In the genomic region with DNA sequence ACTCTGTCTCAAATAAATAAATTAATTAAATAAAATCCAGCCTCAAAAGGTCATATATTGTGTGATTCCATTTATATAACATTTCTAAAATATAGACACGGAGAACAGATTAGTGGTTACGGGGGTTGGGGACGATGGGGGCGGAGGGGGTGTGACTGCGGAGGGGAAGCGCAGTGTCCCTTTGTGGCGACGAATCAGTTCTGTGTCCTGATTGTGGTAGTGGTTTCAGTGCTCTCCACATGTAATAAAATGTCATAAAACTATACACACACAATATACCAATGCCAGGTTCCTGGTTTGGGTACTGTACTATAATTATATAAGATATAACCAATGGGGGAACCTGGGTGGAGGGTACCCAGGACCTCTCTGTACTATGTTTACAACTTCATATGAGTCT, we compare ENCODE assay signal across 22 cellular contexts.
DNase-seq lines count a peak whose midpoint lies in the region; ATAC-seq, FAIRE-seq and TF ChIP-seq lines count a peak whose summit lies in the region.
"Had no signal": no experiment of that assay in that cellular context is flagged by ENCODE, and none has a peak within 500 bp of the region (broad histone marks: within the 10 kb centered on the region; RNA-seq: fewer than 3 reads in every experiment).

No MANE protein-coding gene starts in this region.

- H3K79me2 ChIP-seq in DND-41 (ENCODE audit: insufficient read depth, low read length): peaks cover 13% of the 10 kb centered on the region
- H3K79me2 ChIP-seq in PC-9 (ENCODE audit: low read depth): no peaks in the 10 kb centered on the region
- no peaks in the 10 kb centered on the region for H3K79me2 ChIP-seq in OCI-LY7 (ENCODE audit: insufficient read depth, low read depth, low read length)

- ATAC-seq in A549: no peak
- ATAC-seq in DND-41 (ENCODE audit: insufficient read depth, low read depth): no peak
- ATAC-seq in GM18861 (IDR thresholded peaks at IDR 0.05; ENCODE audit: unreplicated experiment): no peak

- no peaks in the 10 kb centered on the region for H4K20me1 ChIP-seq in DND-41 (ENCODE audit: insufficient read depth, low read length)
- no peaks in the 10 kb centered on the region for H4K20me1 ChIP-seq in PC-9 (ENCODE audit: insufficient read depth)
- H4K20me1 ChIP-seq in OCI-LY7 (ENCODE audit: insufficient read depth, low read length): no peaks in the 10 kb centered on the region

- H3K4me3 ChIP-seq in A549 (no peak overlapping the region), DND-41 (ENCODE audit: low read depth in 1 of 2, low read length in 2 of 2) (no peak overlapping the region), PC-9 (no peak overlapping the region), endodermal cell (ENCODE audit: low read length) (no peak overlapping the region), OCI-LY7 (ENCODE audit: low read depth, low read length, poor library complexity, severe bottlenecking) (no peak overlapping the region)
- H3K4me3 ChIP-seq: MG63 had no signal

- peak overlapping the region; percentile 88 to 91 for H3K27ac ChIP-seq in A549
- H3K27ac ChIP-seq in DND-41 (ENCODE audit: low read length): 0 out of 2 replicates have a peak overlapping the region, but pooled peaks have one; percentile 97
- peak overlapping the region; percentile 88; the same call in 1 of the 2 replicates for H3K27ac ChIP-seq in PC-9
- H3K27ac ChIP-seq in endodermal cell (ENCODE audit: low read depth, low read length): no peak overlapping the region
- no peak overlapping the region for H3K27ac ChIP-seq in OCI-LY7 (ENCODE audit: low read depth, low read length, poor library complexity, severe bottlenecking)

- no peak for TF ChIP-seq RAD21 in A549 (conservative IDR thresholded peaks at IDR 0.05 in 1 of 2, IDR thresholded peaks at IDR 0.05 in 1 of 2)

- H2AFZ ChIP-seq in DND-41 (ENCODE audit: low read depth, low read length) (no peak overlapping the region), PC-9 (no peak overlapping the region), OCI-LY7 (ENCODE audit: low read length) (no peak overlapping the region)

- no peak overlapping the region for H3K9ac ChIP-seq in DND-41 (ENCODE audit: low read depth, low read length)
- H3K9ac ChIP-seq in endodermal cell (ENCODE audit: extremely low read depth, low read length, poor library complexity, severe bottlenecking): no peak overlapping the region

- peaks cover 10% of the 10 kb centered on the region for H3K4me1 Mint-ChIP-seq in endodermal cell

- no peak for TF ChIP-seq POLR2A in A549 (IDR thresholded peaks at IDR 0.05; ENCODE audit: low read length)

- H3K36me3 Mint-ChIP-seq in endodermal cell (ENCODE audit: low read depth): peaks cover 2% of the 10 kb centered on the region
- H3K36me3 Mint-ChIP-seq: CD4-positive, alpha-beta memory T cell had no signal

- H3K27ac Mint-ChIP-seq in endodermal cell: no peak overlapping the region
- H3K27ac Mint-ChIP-seq: CD4-positive, alpha-beta memory T cell had no signal

- peaks cover 25% of the 10 kb centered on the region for H3K4me1 ChIP-seq in A549
- H3K4me1 ChIP-seq in DND-41 (ENCODE audit: insufficient read depth, low read length): peaks cover 58% of the 10 kb centered on the region
- peaks cover 42% of the 10 kb centered on the region for H3K4me1 ChIP-seq in PC-9 (replicated peaks; ENCODE audit: insufficient read depth)
- peaks cover 3% of the 10 kb centered on the region for H3K4me1 ChIP-seq in endodermal cell (ENCODE audit: control insufficient read depth, insufficient read depth, low read length)
- peaks cover 39% of the 10 kb centered on the region for H3K4me1 ChIP-seq in OCI-LY7 (ENCODE audit: insufficient read depth, low read length, poor library complexity, severe bottlenecking)

- TF ChIP-seq CTCF in A549 (IDR thresholded peaks at IDR 0.05) (no peak), DND-41 (IDR thresholded peaks at IDR 0.05; ENCODE audit: borderline replicate concordance, extremely low read depth, low read length, poor library complexity, severe bottlenecking) (no peak), PC-9 (conservative IDR thresholded peaks at IDR 0.05) (no peak), endodermal cell (conservative IDR thresholded peaks at IDR 0.05) (no peak), OCI-LY7 (conservative IDR thresholded peaks at IDR 0.05; ENCODE audit: low read length) (no peak)

- FAIRE-seq in A549 (lab: Jason Lieb, UNC): no peak
- FAIRE-seq: A204.1 had no signal

- H3K9me2 ChIP-seq in PC-9 (ENCODE audit: insufficient read depth) (no peaks in the 10 kb centered on the region), OCI-LY7 (ENCODE audit: insufficient read depth, low read length) (no peaks in the 10 kb centered on the region)

- POLR2A ChIA-PET in A549 (lab: Yijun Ruan, JAX): interaction anchor here (1.9 kb wide), 1 partner anchor 577 kb away, joined by 23 read pairs; a partner anchor contains a TSS
- POLR2A ChIA-PET in PC-9 (lab: Charles Lee; ENCODE audit: unreplicated experiment): no interaction called here
- POLR2A ChIA-PET in OCI-LY7 (lab: Charles Lee): interaction anchor here (1.0 to 1.5 kb wide), 3 partner anchors 12 to 22 kb away, joined by 3 to 4 read pairs (median 3); no protein-coding TSS in a partner anchor

- intact Hi-C loops in PC-9 (cut with micrococcal nuclease; ENCODE audit: unreplicated experiment): no loop called here
- intact Hi-C loops in OCI-LY7 (cut with micrococcal nuclease; ENCODE audit: unreplicated experiment): no loop called here

- H3K27me3 ChIP-seq in DND-41 (ENCODE audit: insufficient read depth, low read length, poor library complexity) (no peaks in the 10 kb centered on the region), PC-9 (ENCODE audit: insufficient read depth, low read depth) (no peaks in the 10 kb centered on the region), endodermal cell (ENCODE audit: control insufficient read depth, insufficient read depth, low read length, poor library complexity, severe bottlenecking) (no peaks in the 10 kb centered on the region)
- H3K27me3 ChIP-seq: MG63 had no signal

- H3K4me3 Mint-ChIP-seq in endodermal cell: no peak overlapping the region
- H3K4me3 Mint-ChIP-seq: CD4-positive, alpha-beta memory T cell had no signal

- CTCF ChIA-PET in A549 (lab: Yijun Ruan, JAX) (interaction anchor here (1.4 to 2.4 kb wide), 4 partner anchors 12 to 857 kb away, joined by 3 to 16 read pairs (median 6); no protein-coding TSS in a partner anchor), PC-9 (lab: Charles Lee) (no interaction called here), OCI-LY7 (lab: Charles Lee; ENCODE audit: unreplicated experiment) (no interaction called here)

- BruUV-seq in PC-9 (replicated peaks; lab: Mats Ljungman, UMichigan) (no TSS peak), OCI-LY7 (replicated peaks; lab: Mats Ljungman, UMichigan) (no TSS peak)

- H3K9me3 Mint-ChIP-seq in endodermal cell: peaks cover 8% of the 10 kb centered on the region

- peaks cover 6% of the 10 kb centered on the region; the same call in 1 of the 3 replicates for H3K9me3 ChIP-seq in A549
- H3K9me3 ChIP-seq in DND-41 (ENCODE audit: insufficient read depth, low read length, severe bottlenecking): no peaks in the 10 kb centered on the region
- H3K9me3 ChIP-seq in PC-9 (ENCODE audit: insufficient read depth, low read depth): no peaks in the 10 kb centered on the region; the same call in 1 of the 2 replicates
- no peaks in the 10 kb centered on the region for H3K9me3 ChIP-seq in endodermal cell (ENCODE audit: control insufficient read depth, low read length)
- H3K9me3 ChIP-seq in OCI-LY7 (ENCODE audit: low read length): 0 out of 2 replicates have a peak, but pooled peaks cover 8% of the 10 kb centered on the region

- H3K36me3 ChIP-seq in DND-41 (ENCODE audit: insufficient read depth, low read length) (no peaks in the 10 kb centered on the region), PC-9 (ENCODE audit: low read depth) (0 out of 2 replicates have a peak, but pooled peaks cover 4% of the 10 kb centered on the region), endodermal cell (ENCODE audit: control insufficient read depth, insufficient read depth, low read length) (no peaks in the 10 kb centered on the region), OCI-LY7 (ENCODE audit: insufficient read depth, low read length) (no peaks in the 10 kb centered on the region; the same call in 1 of the 2 replicates)
- H3K36me3 ChIP-seq: MG63 had no signal

- peaks cover 14% of the 10 kb centered on the region for H3F3A ChIP-seq in PC-9 (ENCODE audit: insufficient read depth, low read depth)

- H3K4me2 ChIP-seq in A549 (peak overlapping the region; percentile 75; the same call in 1 of the 3 replicates), DND-41 (ENCODE audit: insufficient read depth, low read length) (no peak overlapping the region), PC-9 (no peak overlapping the region), OCI-LY7 (ENCODE audit: low read length) (no peak overlapping the region)

- H3K27me3 Mint-ChIP-seq in endodermal cell (ENCODE audit: insufficient read depth): no peaks in the 10 kb centered on the region
- H3K27me3 Mint-ChIP-seq: CD4-positive, alpha-beta memory T cell had no signal

- TF ChIP-seq EP300 in A549 (IDR thresholded peaks at IDR 0.05): no peak

- whole genome bisulfite sequencing in A549 (ENCODE audit: missing lambda C conversion rate): 97% methylated on average over 8 of the region's 8 CpGs
- WGBS in endodermal cell (ENCODE audit: insufficient coverage in 1 of 2, insufficient read length in 1 of 2), 2 experiments: 90 to 96% methylated on average over 2 to 5 of the region's 8 CpGs

- no peak for DNase-seq in A549 (ENCODE audit: low read depth in 1 of 2, low spot score in 1 of 2)
- DNase-seq in DND-41: no peak
- no peak for DNase-seq in PC-9
- DNase-seq in endodermal cell: peak; percentile 13
- no peak for DNase-seq in NCI-H524 treated with DMSO at 0.1 percent for 48 hours (lab: John Stamatoyannopoulos, UW)
- DNase-seq in middle frontal gyrus (ENCODE audit: extremely low spot score, low spot score): no peak
- no peak for DNase-seq in OCI-LY7 (ENCODE audit: low spot score)
- DNase-seq: AML-193; CD4-positive, alpha-beta memory T cell; DMS79; HCEC 1CT; KG1; MG63; NCI-H1417; NCI-H2029; NCI-H2171; NCI-H446 treated with DMSO at 0.1 percent for 48 hours; NCI-H748 treated with DMSO at 0.1 percent for 48 hours; SIG-M5; T-helper 2 cell had no signal

TF ChIP-seq in A549, 52 proteins besides CTCF, POLR2A, EP300 and RAD21:
- no peak for TF ChIP-seq HOXB5 (CRISPR knock-in tag; IDR thresholded peaks at IDR 0.05)
- TF ChIP-seq CBX8 (IDR thresholded peaks at IDR 0.05): no peak
- TF ChIP-seq CHD4 (IDR thresholded peaks at IDR 0.05; ENCODE audit: borderline replicate concordance): no peak
- no peak for TF ChIP-seq SREBF2 (IDR thresholded peaks at IDR 0.05)
- TF ChIP-seq MAFK (IDR thresholded peaks at IDR 0.05; ENCODE audit: partially characterized antibody): no peak
- TF ChIP-seq HDAC2 (IDR thresholded peaks at IDR 0.05): no peak
- TF ChIP-seq PHF8 (IDR thresholded peaks at IDR 0.05; ENCODE audit: borderline replicate concordance, low read depth): no peak
TF ChIP-seq in A549: peak in this region for 0.

Comparison
In these comparisons a context has a peak if more than half of its experiments do, and no peak if none do; other contexts are left out.
1. H3K27ac ChIP-seq: peak in A549 (2 of 2), DND-41 (single experiment) and PC-9 (single experiment); none in endodermal cell (single experiment) and OCI-LY7 (single experiment).